1 cellular context compared by ENCODE assay signal in the genomic region with DNA sequence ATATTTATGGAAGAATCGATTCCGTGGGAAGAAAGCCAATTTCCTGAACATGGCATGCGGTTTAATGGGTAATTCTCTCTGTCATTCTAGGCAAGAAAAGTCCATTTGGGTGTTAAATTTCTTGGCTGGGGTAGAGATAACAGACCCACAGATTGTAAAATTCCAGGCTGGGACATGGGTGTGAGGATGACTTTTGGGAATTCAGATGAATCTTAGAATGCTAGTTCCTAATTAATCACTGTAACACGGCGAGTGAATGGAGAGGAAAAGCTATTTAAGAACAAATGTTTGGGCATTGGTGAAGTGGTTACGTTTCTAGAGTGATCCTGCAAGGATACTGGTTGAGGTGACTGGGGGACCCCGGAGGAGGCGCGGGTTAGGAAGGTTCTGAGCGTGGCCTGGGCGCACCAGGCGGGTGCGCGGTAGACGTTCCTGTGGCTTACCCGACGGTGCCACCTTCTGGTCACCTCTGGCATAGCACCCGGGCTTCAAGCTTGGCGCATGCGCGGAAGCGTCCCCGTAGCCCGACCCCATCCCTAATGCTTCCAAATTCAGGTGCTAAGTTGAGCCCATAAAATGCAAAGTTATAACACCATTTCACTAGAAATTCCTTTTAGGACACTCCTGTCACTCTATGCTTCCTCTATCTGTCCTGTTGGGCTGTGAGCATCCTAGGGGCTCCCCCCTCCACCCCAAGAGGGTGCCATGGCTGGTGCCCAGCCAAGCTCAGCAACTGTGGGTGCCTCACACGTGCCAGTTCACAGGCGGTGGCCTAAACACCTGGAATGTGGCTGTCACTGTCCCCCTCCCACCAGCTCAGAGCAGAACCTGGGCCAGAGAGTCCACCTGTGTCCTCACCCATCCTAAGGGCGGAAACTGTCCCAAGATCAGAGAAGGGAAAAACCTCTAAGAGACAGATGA.
TF ChIP-seq lines count a peak whose summit lies in the region.

No MANE protein-coding gene starts in this region.

TF ChIP-seq in H1, 55 proteins besides CTCF, POLR2A, EP300 and RAD21 (continued from another document):
- TF ChIP-seq, protein P1, sequence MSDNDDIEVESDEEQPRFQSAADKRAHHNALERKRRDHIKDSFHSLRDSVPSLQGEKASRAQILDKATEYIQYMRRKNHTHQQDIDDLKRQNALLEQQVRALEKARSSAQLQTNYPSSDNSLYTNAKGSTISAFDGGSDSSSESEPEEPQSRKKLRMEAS (IDR thresholded peaks at IDR 0.05): peak; percentile 24; the same call in 1 of the 2 replicates
- TF ChIP-seq NRF1 (IDR thresholded peaks at IDR 0.05; ENCODE audit: low read depth, low read length): peak; percentile 51
